Comparison of ENCODE assay signal across 8 cellular contexts in the genomic region with DNA sequence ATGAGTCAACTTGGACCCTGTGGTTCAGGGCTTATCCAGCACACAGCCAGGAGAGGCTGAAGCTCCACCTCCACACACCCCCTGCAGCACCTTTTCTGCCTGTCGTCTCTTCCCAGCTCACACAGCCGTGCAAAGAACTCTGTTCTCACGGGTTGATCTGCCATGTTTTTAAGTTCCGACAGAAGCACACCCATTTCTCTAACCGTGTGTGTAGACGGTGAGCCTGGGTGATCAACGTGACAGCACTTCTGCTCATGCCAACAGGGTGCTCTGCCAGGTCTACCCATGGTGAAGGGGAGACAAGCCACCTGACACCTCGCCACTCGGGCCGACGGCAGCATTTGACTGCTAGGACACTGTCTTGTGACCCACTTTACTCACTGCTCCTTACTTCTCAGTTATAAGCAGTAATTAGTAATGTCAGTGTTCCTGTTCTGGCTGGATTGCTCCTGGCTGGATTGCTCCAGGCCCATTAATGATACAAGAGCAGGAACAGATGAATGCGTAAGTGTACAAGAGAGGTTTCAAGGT.
DNase-seq lines count a peak whose midpoint lies in the region; ATAC-seq and TF ChIP-seq lines count a peak whose summit lies in the region.

No MANE protein-coding gene starts in this region.

- H3K9me3 ChIP-seq in upper lobe of right lung = no peaks in the 10 kb centered on the region

- no peak for TF ChIP-seq CTCF in mesothelial cell of epicardium (IDR thresholded peaks at IDR 0.05; ENCODE audit: unreplicated experiment)
- no peak for TF ChIP-seq CTCF in upper lobe of right lung (IDR thresholded peaks at IDR 0.05)

- H3K4me3 ChIP-seq in upper lobe of right lung = no peak overlapping the region

- H3K36me3 Mint-ChIP-seq in mesothelial cell of epicardium = peaks cover 1% of the 10 kb centered on the region

- no peak overlapping the region for H3K4me3 Mint-ChIP-seq in mesothelial cell of epicardium

- peak; percentile 22 for ATAC-seq in Right ventricle myocardium superior (ENCODE audit: poor library complexity)
- peak; percentile 33 for ATAC-seq in upper lobe of right lung
- no peak for ATAC-seq in HG02759 (IDR thresholded peaks at IDR 0.05; ENCODE audit: unreplicated experiment)
- no peak for ATAC-seq in HG03139 (IDR thresholded peaks at IDR 0.05; ENCODE audit: unreplicated experiment)

- intact Hi-C loops in Right ventricle myocardium superior (cut with DNase I) = loop anchor here (10.0 kb wide), 1 partner anchor 336 kb away; no protein-coding TSS in a partner anchor
- intact Hi-C loops in cardiac septum (cut with DNase I) = no loop called here
- intact Hi-C loops in upper lobe of right lung (cut with DNase I) = no loop called here

- peaks cover 5% of the 10 kb centered on the region for H3K36me3 ChIP-seq in upper lobe of right lung

- H3K27me3 ChIP-seq in upper lobe of right lung = no peaks in the 10 kb centered on the region

- H3K27ac ChIP-seq in caudate nucleus (ENCODE audit: low read depth, low read length) (peak overlapping the region; percentile 89), upper lobe of right lung (peak overlapping the region; percentile 77)

- H3K9me3 Mint-ChIP-seq in mesothelial cell of epicardium = no peaks in the 10 kb centered on the region

- peak overlapping the region; percentile 95 for H3K27ac Mint-ChIP-seq in mesothelial cell of epicardium

- peaks cover 62% of the 10 kb centered on the region for H3K4me1 Mint-ChIP-seq in mesothelial cell of epicardium

- no peaks in the 10 kb centered on the region for H3K27me3 Mint-ChIP-seq in mesothelial cell of epicardium (ENCODE audit: low read depth)

- peaks cover 80% of the 10 kb centered on the region for H3K4me1 ChIP-seq in upper lobe of right lung

- DNase-seq in Right ventricle myocardium superior = peak; percentile 66
- DNase-seq in cardiac septum (ENCODE audit: low spot score) = no peak
- DNase-seq in caudate nucleus (lab: John Stamatoyannopoulos, UW) = peak in 33 of 61 donors; percentile 18 to 80 (median 54)
- DNase-seq in mesothelial cell of epicardium (ENCODE audit: low spot score in 2 of 2, unreplicated experiment in 2 of 2) = no peak
- peak; percentile 73 for DNase-seq in upper lobe of right lung
- DNase-seq in OCI-M1 (lab: John Stamatoyannopoulos, UW) = no peak

Comparison
In these comparisons a context has a peak if more than half of its experiments do, and no peak if none do; other contexts are left out.
1. DNase-seq: peak in Right ventricle myocardium superior (single experiment), caudate nucleus (33 of 61) and upper lobe of right lung (single experiment); none in cardiac septum (single experiment), mesothelial cell of epicardium (0 of 2) and OCI-M1 (single experiment).
2. ATAC-seq: peak in Right ventricle myocardium superior (single experiment) and upper lobe of right lung (single experiment); none in HG02759 (single experiment) and HG03139 (single experiment).